8 cellular contexts compared by ENCODE assay signal in genomic region chr17:56592487-56593072, GRCh38. TPM values are rescaled to one million over a fixed set of nuclear protein-coding genes. Genes with fewer than 3 reads are reported as not detected.
DNase-seq lines count a peak whose midpoint lies in the region; ATAC-seq lines count a peak whose summit lies in the region.

No MANE protein-coding gene starts in this region.

- H3K27me3 ChIP-seq in CD4-positive, alpha-beta memory T cell (ENCODE audit: insufficient read depth, low read length), result peaks cover 13% of the 10 kb centered on the region

- H3K27me3 Mint-ChIP-seq in CD4-positive, alpha-beta memory T cell, result peaks cover 28 to 46% of the 10 kb centered on the region in 2 donors

- no peaks in the 10 kb centered on the region for H3K9me3 ChIP-seq in CD4-positive, alpha-beta memory T cell (ENCODE audit: control insufficient read depth in 1 of 2, low read length in 2 of 2)

- no peaks in the 10 kb centered on the region for H3K36me3 Mint-ChIP-seq in CD4-positive, alpha-beta memory T cell

- no peak overlapping the region for H3K27ac ChIP-seq in CD4-positive, alpha-beta memory T cell (ENCODE audit: low read depth, low read length)

- DNase-seq in CD4-positive, alpha-beta memory T cell, result peak; percentile 50 to 61 (median 56)
- DNase-seq in Kasumi-1 (lab: John Stamatoyannopoulos, UW) (peak; percentile 70 to 78), SW 1271 (lab: John Stamatoyannopoulos, UW) (peak; percentile 64 to 79), anterior cingulate cortex (lab: John Stamatoyannopoulos, UW) (peak in 45 of 58 donors; percentile 14 to 76 (median 45)), hippocampal formation (lab: John Stamatoyannopoulos, UW) (peak; percentile 13 to 48), renal cortical epithelial cell (ENCODE audit: low read depth) (peak; percentile 18), NK-92 (lab: John Stamatoyannopoulos, UW; ENCODE audit: unreplicated experiment) (no peak)

- peaks cover 36% of the 10 kb centered on the region for H3K4me1 ChIP-seq in CD4-positive, alpha-beta memory T cell (ENCODE audit: insufficient read depth, low read length)

- H3K36me3 ChIP-seq in CD4-positive, alpha-beta memory T cell (ENCODE audit: insufficient read depth, low read length), result no peaks in the 10 kb centered on the region

- H3K4me3 ChIP-seq in CD4-positive, alpha-beta memory T cell (ENCODE audit: low read length in 2 of 2), result peak overlapping the region; percentile 26 to 36

- no peaks in the 10 kb centered on the region for H3K9me3 Mint-ChIP-seq in CD4-positive, alpha-beta memory T cell

- POLR2A ChIA-PET in CD4-positive, alpha-beta memory T cell (lab: Charles Lee; ENCODE audit: partially characterized antibody), result interaction anchor here (0.6 to 1.6 kb wide), 4 partner anchors 10 to 187 kb away, joined by 3 to 12 read pairs (median 6); no protein-coding TSS in a partner anchor

- intact Hi-C loops in CD4-positive, alpha-beta memory T cell (cut with micrococcal nuclease), result loop anchor here (1.0 to 5.0 kb wide), 5 partner anchors 62 to 370 kb away; partner anchors contain the start of gene COIL

- H3K4me1 Mint-ChIP-seq in CD4-positive, alpha-beta memory T cell, result peaks cover 11 to 41% (median 18%) of the 10 kb centered on the region in 4 donors

- CTCF ChIA-PET in CD4-positive, alpha-beta memory T cell (lab: Charles Lee; ENCODE audit: partially characterized antibody), result interaction anchor here (0.9 to 7.4 kb wide), 11 partner anchors 11 to 188 kb away, joined by 3 to 69 read pairs (median 3); no protein-coding TSS in a partner anchor

- H3K4me3 Mint-ChIP-seq in CD4-positive, alpha-beta memory T cell, result peak overlapping the region; percentile 73 to 89 (median 79)

- H3K27ac Mint-ChIP-seq in CD4-positive, alpha-beta memory T cell, result peak overlapping the region in 1 of 7 donors; percentile 41

- peak; percentile 57 for ATAC-seq in GM21367 (IDR thresholded peaks at IDR 0.05; ENCODE audit: unreplicated experiment)

RNA-seq across cellular contexts. Expression of gene NOG, which starts 0.9 kb away (rescaled TPM):
- 10 to 100 TPM; 15.4 to 16.2 TPM for total RNA-seq in CD4-positive, alpha-beta memory T cell
- polyA plus RNA-seq in CD4-positive, alpha-beta memory T cell, result 1 to 10 TPM in 1 of 2 donors, under 1 TPM in 1; 0.88 to 3.6 TPM
- total RNA-seq in renal cortical epithelial cell, result 1.1 and 38.7 TPM in 2 replicates
